1 cellular context compared by ENCODE assay signal in the genomic region with DNA sequence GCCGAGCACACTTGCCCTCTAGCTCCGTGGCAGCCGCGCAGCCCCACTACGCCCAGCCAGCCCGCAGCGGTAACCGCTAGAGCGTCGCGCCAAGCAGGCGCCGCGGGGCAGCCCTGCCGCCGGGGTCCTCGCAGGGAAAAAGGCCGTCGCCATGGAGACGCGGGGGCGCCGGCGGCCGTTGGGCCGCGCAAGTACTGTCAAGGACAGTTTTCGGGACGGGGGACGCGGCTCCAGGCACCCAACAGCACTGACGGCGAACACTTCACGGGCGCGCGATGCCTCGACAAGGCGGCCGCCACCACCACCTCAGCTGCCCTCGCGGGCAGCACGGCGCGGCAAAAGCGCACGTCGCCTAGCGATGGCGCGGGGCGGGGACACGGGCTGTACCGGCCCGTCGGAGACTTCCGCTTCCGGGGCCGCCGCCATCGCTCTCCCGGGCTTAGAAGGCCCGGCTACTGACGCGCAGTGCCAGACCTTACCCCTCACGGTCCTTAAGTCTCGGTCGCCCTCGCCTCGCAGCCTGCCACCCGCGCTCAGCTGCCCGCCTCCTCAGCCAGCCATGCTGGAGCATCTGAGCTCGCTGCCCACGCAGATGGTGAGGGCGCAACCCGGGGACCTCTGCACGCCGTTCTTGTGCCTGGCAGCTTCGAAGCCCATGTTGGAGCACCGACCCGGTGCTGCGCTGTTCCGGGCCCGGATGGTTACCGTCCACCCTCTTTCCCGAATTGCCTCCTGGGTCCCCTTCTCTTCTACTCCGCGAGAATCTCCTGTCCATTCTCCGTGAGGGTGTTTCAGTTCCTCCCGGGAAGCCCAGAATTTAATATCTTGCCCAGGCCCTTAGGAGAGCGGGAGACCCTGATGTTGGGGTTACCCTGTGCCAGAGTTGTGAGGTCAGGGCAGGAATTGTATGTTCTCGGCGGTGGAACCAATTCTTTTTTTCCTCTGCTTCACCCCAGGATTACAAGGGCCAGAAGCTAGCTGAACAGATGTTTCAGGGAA.
TF ChIP-seq lines count a peak whose summit lies in the region.

A gene with protein sequence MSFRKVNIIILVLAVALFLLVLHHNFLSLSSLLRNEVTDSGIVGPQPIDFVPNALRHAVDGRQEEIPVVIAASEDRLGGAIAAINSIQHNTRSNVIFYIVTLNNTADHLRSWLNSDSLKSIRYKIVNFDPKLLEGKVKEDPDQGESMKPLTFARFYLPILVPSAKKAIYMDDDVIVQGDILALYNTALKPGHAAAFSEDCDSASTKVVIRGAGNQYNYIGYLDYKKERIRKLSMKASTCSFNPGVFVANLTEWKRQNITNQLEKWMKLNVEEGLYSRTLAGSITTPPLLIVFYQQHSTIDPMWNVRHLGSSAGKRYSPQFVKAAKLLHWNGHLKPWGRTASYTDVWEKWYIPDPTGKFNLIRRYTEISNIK (minus strand): TSS at position 104 of the 999 bp plus-strand sequence. CDS start 5,331 bp downstream, outside the sequence.
A gene (plus strand): TSS at position 419 of the 999 bp plus-strand sequence. CDS start 141 bp downstream, at position 560.

TF ChIP-seq in K562, 482 proteins besides CTCF, POLR2A, EP300 and RAD21 (continued from another document and continues in another):
- TF ChIP-seq ASH1L (IDR thresholded peaks at IDR 0.05; ENCODE audit: borderline replicate concordance, low read depth, partially characterized antibody): no peak
- peak in 1 of 2 experiments; percentile 40; a peak in 1 of 4 replicates for TF ChIP-seq TRIM24 (IDR thresholded peaks at IDR 0.05)
- no peak for TF ChIP-seq CEBPB (tag; IDR thresholded peaks at IDR 0.05)
- TF ChIP-seq, protein P1, sequence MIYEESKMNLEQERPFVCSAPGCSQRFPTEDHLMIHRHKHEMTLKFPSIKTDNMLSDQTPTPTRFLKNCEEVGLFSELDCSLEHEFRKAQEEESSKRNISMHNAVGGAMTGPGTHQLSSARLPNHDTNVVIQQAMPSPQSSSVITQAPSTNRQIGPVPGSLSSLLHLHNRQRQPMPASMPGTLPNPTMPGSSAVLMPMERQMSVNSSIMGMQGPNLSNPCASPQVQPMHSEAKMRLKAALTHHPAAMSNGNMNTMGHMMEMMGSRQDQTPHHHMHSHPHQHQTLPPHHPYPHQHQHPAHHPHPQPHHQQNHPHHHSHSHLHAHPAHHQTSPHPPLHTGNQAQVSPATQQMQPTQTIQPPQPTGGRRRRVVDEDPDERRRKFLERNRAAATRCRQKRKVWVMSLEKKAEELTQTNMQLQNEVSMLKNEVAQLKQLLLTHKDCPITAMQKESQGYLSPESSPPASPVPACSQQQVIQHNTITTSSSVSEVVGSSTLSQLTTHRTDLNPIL (CRISPR knock-in tag; IDR thresholded peaks at IDR 0.05): no peak
- TF ChIP-seq, protein P2, sequence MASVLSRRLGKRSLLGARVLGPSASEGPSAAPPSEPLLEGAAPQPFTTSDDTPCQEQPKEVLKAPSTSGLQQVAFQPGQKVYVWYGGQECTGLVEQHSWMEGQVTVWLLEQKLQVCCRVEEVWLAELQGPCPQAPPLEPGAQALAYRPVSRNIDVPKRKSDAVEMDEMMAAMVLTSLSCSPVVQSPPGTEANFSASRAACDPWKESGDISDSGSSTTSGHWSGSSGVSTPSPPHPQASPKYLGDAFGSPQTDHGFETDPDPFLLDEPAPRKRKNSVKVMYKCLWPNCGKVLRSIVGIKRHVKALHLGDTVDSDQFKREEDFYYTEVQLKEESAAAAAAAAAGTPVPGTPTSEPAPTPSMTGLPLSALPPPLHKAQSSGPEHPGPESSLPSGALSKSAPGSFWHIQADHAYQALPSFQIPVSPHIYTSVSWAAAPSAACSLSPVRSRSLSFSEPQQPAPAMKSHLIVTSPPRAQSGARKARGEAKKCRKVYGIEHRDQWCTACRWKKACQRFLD (CRISPR knock-in tag; IDR thresholded peaks at IDR 0.05): peak; percentile 91
- TF ChIP-seq ESRRA (IDR thresholded peaks at IDR 0.05; ENCODE audit: borderline replicate concordance, low read depth): peak; percentile 50; the same call in 1 of the 2 replicates
- TF ChIP-seq, protein P3, sequence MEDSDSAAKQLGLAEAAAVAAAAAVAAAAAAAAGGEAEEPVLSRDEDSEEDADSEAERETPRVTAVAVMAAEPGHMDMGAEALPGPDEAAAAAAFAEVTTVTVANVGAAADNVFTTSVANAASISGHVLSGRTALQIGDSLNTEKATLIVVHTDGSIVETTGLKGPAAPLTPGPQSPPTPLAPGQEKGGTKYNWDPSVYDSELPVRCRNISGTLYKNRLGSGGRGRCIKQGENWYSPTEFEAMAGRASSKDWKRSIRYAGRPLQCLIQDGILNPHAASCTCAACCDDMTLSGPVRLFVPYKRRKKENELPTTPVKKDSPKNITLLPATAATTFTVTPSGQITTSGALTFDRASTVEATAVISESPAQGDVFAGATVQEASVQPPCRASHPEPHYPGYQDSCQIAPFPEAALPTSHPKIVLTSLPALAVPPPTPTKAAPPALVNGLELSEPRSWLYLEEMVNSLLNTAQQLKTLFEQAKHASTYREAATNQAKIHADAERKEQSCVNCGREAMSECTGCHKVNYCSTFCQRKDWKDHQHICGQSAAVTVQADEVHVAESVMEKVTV (CRISPR knock-in tag; IDR thresholded peaks at IDR 0.05): no peak
- no peak for TF ChIP-seq HOXB6 (CRISPR knock-in tag; IDR thresholded peaks at IDR 0.05; ENCODE audit: borderline replicate concordance)
- TF ChIP-seq EHMT2 (IDR thresholded peaks at IDR 0.05): no peak
- no peak; a peak in 1 of 4 replicates for TF ChIP-seq FOXA3 (CRISPR knock-in tag; conservative IDR thresholded peaks at IDR 0.05 in 1 of 2, IDR thresholded peaks at IDR 0.05 in 1 of 2)
- no peak for TF ChIP-seq ZNF24 (IDR thresholded peaks at IDR 0.05)
- no peak for TF ChIP-seq SAFB (IDR thresholded peaks at IDR 0.05; ENCODE audit: borderline replicate concordance, low read depth, low read length)
- no peak for TF ChIP-seq ZNF41 (CRISPR knock-in tag; conservative IDR thresholded peaks at IDR 0.05)
- no peak for TF ChIP-seq ZFP36 (IDR thresholded peaks at IDR 0.05; ENCODE audit: low read depth, low read length, partially characterized antibody)
- 0 out of 2 replicates have a peak, but pooled peaks have one; percentile 38 for TF ChIP-seq SPI1 (IDR thresholded peaks at IDR 0.05; ENCODE audit: borderline replicate concordance, low read depth, low read length)
- TF ChIP-seq ZSCAN29 (IDR thresholded peaks at IDR 0.05): no peak
- TF ChIP-seq, protein P4, sequence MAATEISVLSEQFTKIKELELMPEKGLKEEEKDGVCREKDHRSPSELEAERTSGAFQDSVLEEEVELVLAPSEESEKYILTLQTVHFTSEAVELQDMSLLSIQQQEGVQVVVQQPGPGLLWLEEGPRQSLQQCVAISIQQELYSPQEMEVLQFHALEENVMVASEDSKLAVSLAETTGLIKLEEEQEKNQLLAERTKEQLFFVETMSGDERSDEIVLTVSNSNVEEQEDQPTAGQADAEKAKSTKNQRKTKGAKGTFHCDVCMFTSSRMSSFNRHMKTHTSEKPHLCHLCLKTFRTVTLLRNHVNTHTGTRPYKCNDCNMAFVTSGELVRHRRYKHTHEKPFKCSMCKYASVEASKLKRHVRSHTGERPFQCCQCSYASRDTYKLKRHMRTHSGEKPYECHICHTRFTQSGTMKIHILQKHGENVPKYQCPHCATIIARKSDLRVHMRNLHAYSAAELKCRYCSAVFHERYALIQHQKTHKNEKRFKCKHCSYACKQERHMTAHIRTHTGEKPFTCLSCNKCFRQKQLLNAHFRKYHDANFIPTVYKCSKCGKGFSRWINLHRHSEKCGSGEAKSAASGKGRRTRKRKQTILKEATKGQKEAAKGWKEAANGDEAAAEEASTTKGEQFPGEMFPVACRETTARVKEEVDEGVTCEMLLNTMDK (IDR thresholded peaks at IDR 0.05; ENCODE audit: borderline replicate concordance, insufficient read depth, low read depth, low read length, poor library complexity, severe bottlenecking): peak; percentile 1
- TF ChIP-seq CCNT2 (IDR thresholded peaks at IDR 0.05; ENCODE audit: borderline replicate concordance, extremely low read depth, insufficient read length, low read depth, low read length): peak; percentile 69
- TF ChIP-seq PRMT5 (CRISPR knock-in tag; IDR thresholded peaks at IDR 0.05): no peak
- TF ChIP-seq NONO (IDR thresholded peaks at IDR 0.05; ENCODE audit: low read depth in 2 of 2, low read length in 1 of 2): peak; percentile 43 to 54; a peak in 3 of 4 replicates
- TF ChIP-seq, protein P5, sequence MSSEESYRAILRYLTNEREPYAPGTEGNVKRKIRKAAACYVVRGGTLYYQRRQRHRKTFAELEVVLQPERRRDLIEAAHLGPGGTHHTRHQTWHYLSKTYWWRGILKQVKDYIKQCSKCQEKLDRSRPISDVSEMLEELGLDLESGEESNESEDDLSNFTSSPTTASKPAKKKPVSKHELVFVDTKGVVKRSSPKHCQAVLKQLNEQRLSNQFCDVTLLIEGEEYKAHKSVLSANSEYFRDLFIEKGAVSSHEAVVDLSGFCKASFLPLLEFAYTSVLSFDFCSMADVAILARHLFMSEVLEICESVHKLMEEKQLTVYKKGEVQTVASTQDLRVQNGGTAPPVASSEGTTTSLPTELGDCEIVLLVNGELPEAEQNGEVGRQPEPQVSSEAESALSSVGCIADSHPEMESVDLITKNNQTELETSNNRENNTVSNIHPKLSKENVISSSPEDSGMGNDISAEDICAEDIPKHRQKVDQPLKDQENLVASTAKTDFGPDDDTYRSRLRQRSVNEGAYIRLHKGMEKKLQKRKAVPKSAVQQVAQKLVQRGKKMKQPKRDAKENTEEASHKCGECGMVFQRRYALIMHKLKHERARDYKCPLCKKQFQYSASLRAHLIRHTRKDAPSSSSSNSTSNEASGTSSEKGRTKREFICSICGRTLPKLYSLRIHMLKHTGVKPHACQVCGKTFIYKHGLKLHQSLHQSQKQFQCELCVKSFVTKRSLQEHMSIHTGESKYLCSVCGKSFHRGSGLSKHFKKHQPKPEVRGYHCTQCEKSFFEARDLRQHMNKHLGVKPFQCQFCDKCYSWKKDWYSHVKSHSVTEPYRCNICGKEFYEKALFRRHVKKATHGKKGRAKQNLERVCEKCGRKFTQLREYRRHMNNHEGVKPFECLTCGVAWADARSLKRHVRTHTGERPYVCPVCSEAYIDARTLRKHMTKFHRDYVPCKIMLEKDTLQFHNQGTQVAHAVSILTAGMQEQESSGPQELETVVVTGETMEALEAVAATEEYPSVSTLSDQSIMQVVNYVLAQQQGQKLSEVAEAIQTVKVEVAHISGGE (CRISPR knock-in tag; IDR thresholded peaks at IDR 0.05): peak; percentile 73 to 96 (median 81); a peak in 5 of 6 replicates
- no peak for TF ChIP-seq ZNF324 (CRISPR knock-in tag; IDR thresholded peaks at IDR 0.05)
- no peak for TF ChIP-seq SMAD3 (CRISPR knock-in tag; conservative IDR thresholded peaks at IDR 0.05)
- TF ChIP-seq PTBP1 (IDR thresholded peaks at IDR 0.05; ENCODE audit: low read depth, low read length): no peak
- TF ChIP-seq SNRNP70 (optimal IDR thresholded peaks at IDR 0.05; ENCODE audit: low read depth, low read length): no peak
- TF ChIP-seq ILF3 (IDR thresholded peaks at IDR 0.05; ENCODE audit: borderline replicate concordance): no peak; the same call in 1 of the 2 replicates
- no peak for TF ChIP-seq CHCHD3 (CRISPR knock-in tag; IDR thresholded peaks at IDR 0.05)
- no peak for TF ChIP-seq COPS2 (conservative IDR thresholded peaks at IDR 0.05)
- no peak for TF ChIP-seq MTA2 (IDR thresholded peaks at IDR 0.05; ENCODE audit: low read depth)
- TF ChIP-seq, protein P6, sequence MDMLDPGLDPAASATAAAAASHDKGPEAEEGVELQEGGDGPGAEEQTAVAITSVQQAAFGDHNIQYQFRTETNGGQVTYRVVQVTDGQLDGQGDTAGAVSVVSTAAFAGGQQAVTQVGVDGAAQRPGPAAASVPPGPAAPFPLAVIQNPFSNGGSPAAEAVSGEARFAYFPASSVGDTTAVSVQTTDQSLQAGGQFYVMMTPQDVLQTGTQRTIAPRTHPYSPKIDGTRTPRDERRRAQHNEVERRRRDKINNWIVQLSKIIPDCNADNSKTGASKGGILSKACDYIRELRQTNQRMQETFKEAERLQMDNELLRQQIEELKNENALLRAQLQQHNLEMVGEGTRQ (CRISPR knock-in tag; IDR thresholded peaks at IDR 0.05): no peak
- TF ChIP-seq CBX2 (IDR thresholded peaks at IDR 0.05; ENCODE audit: insufficient read depth, low read length, poor library complexity, severe bottlenecking): no peak
- TF ChIP-seq, protein P7, sequence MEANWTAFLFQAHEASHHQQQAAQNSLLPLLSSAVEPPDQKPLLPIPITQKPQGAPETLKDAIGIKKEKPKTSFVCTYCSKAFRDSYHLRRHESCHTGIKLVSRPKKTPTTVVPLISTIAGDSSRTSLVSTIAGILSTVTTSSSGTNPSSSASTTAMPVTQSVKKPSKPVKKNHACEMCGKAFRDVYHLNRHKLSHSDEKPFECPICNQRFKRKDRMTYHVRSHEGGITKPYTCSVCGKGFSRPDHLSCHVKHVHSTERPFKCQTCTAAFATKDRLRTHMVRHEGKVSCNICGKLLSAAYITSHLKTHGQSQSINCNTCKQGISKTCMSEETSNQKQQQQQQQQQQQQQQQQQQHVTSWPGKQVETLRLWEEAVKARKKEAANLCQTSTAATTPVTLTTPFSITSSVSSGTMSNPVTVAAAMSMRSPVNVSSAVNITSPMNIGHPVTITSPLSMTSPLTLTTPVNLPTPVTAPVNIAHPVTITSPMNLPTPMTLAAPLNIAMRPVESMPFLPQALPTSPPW (CRISPR knock-in tag; IDR thresholded peaks at IDR 0.05): 0 out of 2 replicates have a peak, but pooled peaks have one; percentile 56
- peak; percentile 67 for TF ChIP-seq POLR2B (IDR thresholded peaks at IDR 0.05; ENCODE audit: low read depth, partially characterized antibody)
- TF ChIP-seq, protein P8, sequence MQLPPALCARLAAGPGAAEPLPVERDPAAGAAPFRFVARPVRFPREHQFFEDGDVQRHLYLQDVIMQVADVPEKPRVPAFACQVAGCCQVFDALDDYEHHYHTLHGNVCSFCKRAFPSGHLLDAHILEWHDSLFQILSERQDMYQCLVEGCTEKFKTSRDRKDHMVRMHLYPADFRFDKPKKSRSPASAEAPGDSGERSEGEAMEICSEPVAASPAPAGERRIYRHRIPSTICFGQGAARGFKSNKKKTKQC (CRISPR knock-in tag; IDR thresholded peaks at IDR 0.05): peak; percentile 41; the same call in 1 of the 2 replicates
- TF ChIP-seq HNRNPL (IDR thresholded peaks at IDR 0.05; ENCODE audit: low read depth, low read length): no peak; the same call in 1 of the 2 replicates
- TF ChIP-seq BHLHE40 (IDR thresholded peaks at IDR 0.05; ENCODE audit: low read length): no peak
- peak; percentile 93 for TF ChIP-seq NR2C2 (CRISPR knock-in tag; IDR thresholded peaks at IDR 0.05)
- peak; percentile 99 for TF ChIP-seq NR2C2 (tag; IDR thresholded peaks at IDR 0.05)
- TF ChIP-seq FOXM1 (IDR thresholded peaks at IDR 0.05; ENCODE audit: low read depth): no peak
- TF ChIP-seq FOXM1 (CRISPR knock-in tag; IDR thresholded peaks at IDR 0.05; ENCODE audit: low read depth): 0 out of 2 replicates have a peak, but pooled peaks have one; percentile 48
- TF ChIP-seq GTF2E2 (tag; IDR thresholded peaks at IDR 0.05): no peak
- TF ChIP-seq NR3C1 (CRISPR knock-in tag; IDR thresholded peaks at IDR 0.05): no peak
- peak; percentile 88 for TF ChIP-seq PHF20 (IDR thresholded peaks at IDR 0.05; ENCODE audit: partially characterized antibody)
- TF ChIP-seq MTA1 (IDR thresholded peaks at IDR 0.05; ENCODE audit: borderline replicate concordance): peak; percentile 59; the same call in 1 of the 2 replicates
- no peak for TF ChIP-seq MED1 (CRISPR knock-in tag; IDR thresholded peaks at IDR 0.05; ENCODE audit: borderline replicate concordance)
- no peak for TF ChIP-seq ETV5 (CRISPR knock-in tag; IDR thresholded peaks at IDR 0.05; ENCODE audit: low read depth)
- no peak for TF ChIP-seq SREBF1 (IDR thresholded peaks at IDR 0.05; ENCODE audit: borderline replicate concordance, low read depth, low read length)
- no peak for TF ChIP-seq NR4A1 (CRISPR knock-in tag; IDR thresholded peaks at IDR 0.05)
- TF ChIP-seq NR4A1 (tag; IDR thresholded peaks at IDR 0.05): no peak
- TF ChIP-seq ZNF197 (CRISPR knock-in tag; IDR thresholded peaks at IDR 0.05; ENCODE audit: low read depth): no peak
- no peak for TF ChIP-seq BACH1 (tag; IDR thresholded peaks at IDR 0.05)
